In genomic region chr6:119147101-119148053, GRCh38 we compare ENCODE assay signal across 7 cellular contexts.
DNase-seq lines count a peak whose midpoint lies in the region; ATAC-seq and TF ChIP-seq lines count a peak whose summit lies in the region.

No MANE protein-coding gene starts in this region.

- DNase-seq in HCEC 1CT, result peak; percentile 99
- DNase-seq in MG63, result peak; percentile 91
- peak; percentile 39 for DNase-seq in activated CD8-positive, alpha-beta memory T cell treated with anti-CD3 and anti-CD28 coated beads, Interleukin-2, amount 50 U/mL, for 24 hours (ENCODE audit: extremely low read depth)
- DNase-seq in stimulated activated CD4-positive, alpha-beta T cell treated with anti-CD3 and anti-CD28 coated beads, Interleukin-1b, Interleukin-23, amount 100 ng/mL, for 48 hours, result peak; percentile 66
- DNase-seq in DMS79 (lab: John Stamatoyannopoulos, UW), result no peak

- peak; percentile 99 for ATAC-seq in GM18499 (IDR thresholded peaks at IDR 0.05; ENCODE audit: insufficient read depth, unreplicated experiment)
- peak; percentile 73 for ATAC-seq in gastroesophageal sphincter

- H3K27me3 ChIP-seq in MG63 (no peaks in the 10 kb centered on the region), gastroesophageal sphincter (no peaks in the 10 kb centered on the region)

- no peak for TF ChIP-seq POLR2A in gastroesophageal sphincter (IDR thresholded peaks at IDR 0.05)

- peak overlapping the region in 3 of 4 donors; percentile 28 to 46 (median 35) for H3K27ac ChIP-seq in gastroesophageal sphincter

- no peak for TF ChIP-seq CTCF in gastroesophageal sphincter (IDR thresholded peaks at IDR 0.05)

- H3K36me3 ChIP-seq in MG63 (no peaks in the 10 kb centered on the region), gastroesophageal sphincter (no peaks in the 10 kb centered on the region)

- H3K9me3 ChIP-seq in MG63 (no peaks in the 10 kb centered on the region), gastroesophageal sphincter (no peaks in the 10 kb centered on the region)

- 22 to 46% methylated on average over 4 to 6 of the region's 6 CpGs for WGBS in gastroesophageal sphincter (ENCODE audit: low coverage in 1 of 2), 2 donors

- peaks cover 3 to 45% (median 12%) of the 10 kb centered on the region in 3 donors for H3K4me1 ChIP-seq in gastroesophageal sphincter

- no peak for TF ChIP-seq EP300 in gastroesophageal sphincter (IDR thresholded peaks at IDR 0.05)

- H3K4me3 ChIP-seq in MG63 (peak overlapping the region; percentile 4; the same call in 1 of the 2 replicates), gastroesophageal sphincter (no peak overlapping the region)
